In genomic region chr15:77482570-77482969, GRCh38 we compare ENCODE assay signal across 14 cellular contexts.
DNase-seq lines count a peak whose midpoint lies in the region; ATAC-seq and TF ChIP-seq lines count a peak whose summit lies in the region.
"Had no signal": no experiment of that assay in that cellular context is flagged by ENCODE, and none has a peak within 500 bp of the region (broad histone marks: within the 10 kb centered on the region; RNA-seq: fewer than 3 reads in every experiment).

No MANE protein-coding gene starts in this region.

- H3K27me3 Mint-ChIP-seq in activated CD8-positive, alpha-beta memory T cell treated with anti-CD3 and anti-CD28 coated beads, Interleukin-2, amount 10 ng/mL, durations not matched to agents 7 days and 5 days: no peaks in the 10 kb centered on the region
- H3K27me3 Mint-ChIP-seq: B cell had no signal

- no peaks in the 10 kb centered on the region for H3K9me3 ChIP-seq in smooth muscle cell (replicated peaks; ENCODE audit: low read depth)
- H3K9me3 ChIP-seq: tibial nerve had no signal

- no peak for ATAC-seq in activated CD8-positive, alpha-beta memory T cell treated with anti-CD3 and anti-CD28 coated beads, Interleukin-2, amount 10 ng/mL, durations not matched to agents 7 days and 5 days
- ATAC-seq in GM21423 (IDR thresholded peaks at IDR 0.05; ENCODE audit: unreplicated experiment): no peak

- peak overlapping the region; percentile 39 for H3K27ac Mint-ChIP-seq in activated CD8-positive, alpha-beta memory T cell treated with anti-CD3 and anti-CD28 coated beads, Interleukin-2, amount 10 ng/mL, durations not matched to agents 7 days and 5 days
- H3K27ac Mint-ChIP-seq: activated T-helper 1 cell treated with anti-CD3 and anti-CD28 coated beads, Interleukin-12 subunit alpha, Interleukin-12 subunit beta, Interleukin-2, Interleukin-4 antibody, amounts not matched to agents 30 ng/mL and 10 ng/mL and 1 ng/mL, durations not matched to agents 14 hours and 24 hours and 36 hours; B cell had no signal

- no peak overlapping the region for H3K27ac ChIP-seq in smooth muscle cell (ENCODE audit: low read depth)
- H3K27ac ChIP-seq: parathyroid adenoma, tibial nerve had no signal

- peaks cover 34% of the 10 kb centered on the region for H3K36me3 Mint-ChIP-seq in activated CD8-positive, alpha-beta memory T cell treated with anti-CD3 and anti-CD28 coated beads, Interleukin-2, amount 10 ng/mL, durations not matched to agents 7 days and 5 days

- H3K4me3 ChIP-seq in fibroblast of the aortic adventitia (ENCODE audit: low read depth, low read length) (no peak overlapping the region), smooth muscle cell (no peak overlapping the region)
- H3K4me3 ChIP-seq: tibial nerve had no signal

- CTCF ChIA-PET in activated CD8-positive, alpha-beta memory T cell treated with anti-CD3 and anti-CD28 coated beads, Interleukin-2, amount 10 ng/mL, durations not matched to agents 7 days and 5 days (lab: Charles Lee): interaction anchor here (1.4 kb wide), 1 partner anchor 14 kb away, joined by 5 read pairs; no protein-coding TSS in a partner anchor

- peaks cover 20% of the 10 kb centered on the region for H3K4me1 Mint-ChIP-seq in activated CD8-positive, alpha-beta memory T cell treated with anti-CD3 and anti-CD28 coated beads, Interleukin-2, amount 10 ng/mL, durations not matched to agents 7 days and 5 days

- peak overlapping the region; percentile 40 for H3K4me2 ChIP-seq in smooth muscle cell

- H4K20me1 ChIP-seq in smooth muscle cell (ENCODE audit: low read depth): no peaks in the 10 kb centered on the region

- no peaks in the 10 kb centered on the region for H3K36me3 ChIP-seq in smooth muscle cell (ENCODE audit: low read depth)

- H3K4me1 ChIP-seq in smooth muscle cell (ENCODE audit: low read depth): peaks cover 15% of the 10 kb centered on the region

- H3K27me3 ChIP-seq in smooth muscle cell (ENCODE audit: low read depth): no peaks in the 10 kb centered on the region
- H3K27me3 ChIP-seq: tibial nerve had no signal

- no peak for DNase-seq in activated CD8-positive, alpha-beta memory T cell treated with anti-CD3 and anti-CD28 coated beads, Interleukin-2, amount 10 ng/mL, durations not matched to agents 7 days and 5 days
- no peak for DNase-seq in activated CD8-positive, alpha-beta memory T cell treated with anti-CD3 and anti-CD28 coated beads, Interleukin-2, amount 50 U/mL, for 4 hours
- DNase-seq in RPMI7951 (ENCODE audit: low read depth) (peak; percentile 35), fibroblast of the aortic adventitia (ENCODE audit: low read depth) (peak; percentile 86), smooth muscle cell (lab: John Stamatoyannopoulos, UW; ENCODE audit: unreplicated experiment) (no peak), NCI-H187 treated with DMSO at 0.1 percent for 48 hours (lab: John Stamatoyannopoulos, UW) (no peak), nucleus accumbens (lab: John Stamatoyannopoulos, UW) (no peak)
- DNase-seq: islet precursor cell, T1000 had no signal

- no peak overlapping the region for H2AFZ ChIP-seq in smooth muscle cell (ENCODE audit: low read depth)
- H2AFZ ChIP-seq: parathyroid adenoma had no signal

- H3K79me2 ChIP-seq in smooth muscle cell (ENCODE audit: low read depth): no peaks in the 10 kb centered on the region
- H3K79me2 ChIP-seq: parathyroid adenoma had no signal

- no peak overlapping the region for H3K4me3 Mint-ChIP-seq in activated CD8-positive, alpha-beta memory T cell treated with anti-CD3 and anti-CD28 coated beads, Interleukin-2, amount 10 ng/mL, durations not matched to agents 7 days and 5 days
- H3K4me3 Mint-ChIP-seq: activated T-helper 1 cell treated with anti-CD3 and anti-CD28 coated beads, Interleukin-12 subunit alpha, Interleukin-12 subunit beta, Interleukin-2, Interleukin-4 antibody, amounts not matched to agents 30 ng/mL and 10 ng/mL and 1 ng/mL, durations not matched to agents 14 hours and 24 hours and 36 hours; B cell had no signal

- WGBS in smooth muscle cell (ENCODE audit: low lambda C conversion rate): 60% methylated on average over 2 of the region's 2 CpGs

- H3K9me3 Mint-ChIP-seq in activated CD8-positive, alpha-beta memory T cell treated with anti-CD3 and anti-CD28 coated beads, Interleukin-2, amount 10 ng/mL, durations not matched to agents 7 days and 5 days (ENCODE audit: low read depth): no peaks in the 10 kb centered on the region
- H3K9me3 Mint-ChIP-seq: activated T-helper 1 cell treated with anti-CD3 and anti-CD28 coated beads, Interleukin-12 subunit alpha, Interleukin-12 subunit beta, Interleukin-2, Interleukin-4 antibody, amounts not matched to agents 30 ng/mL and 10 ng/mL and 1 ng/mL, durations not matched to agents 14 hours and 24 hours and 36 hours had no signal

- TF ChIP-seq CTCF in fibroblast of the aortic adventitia (IDR thresholded peaks at IDR 0.05; ENCODE audit: insufficient read depth, low read length): no peak
- TF ChIP-seq CTCF in smooth muscle cell (IDR thresholded peaks at IDR 0.05; ENCODE audit: borderline replicate concordance, insufficient read depth, poor library complexity, severe bottlenecking): no peak

- no peaks in the 10 kb centered on the region for H3F3A ChIP-seq in smooth muscle cell (ENCODE audit: low read depth)

- H3K9ac ChIP-seq in smooth muscle cell (ENCODE audit: low read depth): no peak overlapping the region
- H3K9ac ChIP-seq: parathyroid adenoma had no signal

Comparison
In these comparisons a context has a peak if more than half of its experiments do, and no peak if none do; other contexts are left out.
1. DNase-seq: peak in RPMI7951 (single experiment) and fibroblast of the aortic adventitia (single experiment); none in activated CD8-positive, alpha-beta memory T cell treated with anti-CD3 and anti-CD28 coated beads, Interleukin-2, amount 10 ng/mL, durations not matched to agents 7 days and 5 days (single experiment), activated CD8-positive, alpha-beta memory T cell treated with anti-CD3 and anti-CD28 coated beads, Interleukin-2, amount 50 U/mL, for 4 hours (single experiment), smooth muscle cell (single experiment), NCI-H187 treated with DMSO at 0.1 percent for 48 hours (single experiment) and nucleus accumbens (0 of 56).